13 cellular contexts compared by ENCODE assay signal in the genomic region with DNA sequence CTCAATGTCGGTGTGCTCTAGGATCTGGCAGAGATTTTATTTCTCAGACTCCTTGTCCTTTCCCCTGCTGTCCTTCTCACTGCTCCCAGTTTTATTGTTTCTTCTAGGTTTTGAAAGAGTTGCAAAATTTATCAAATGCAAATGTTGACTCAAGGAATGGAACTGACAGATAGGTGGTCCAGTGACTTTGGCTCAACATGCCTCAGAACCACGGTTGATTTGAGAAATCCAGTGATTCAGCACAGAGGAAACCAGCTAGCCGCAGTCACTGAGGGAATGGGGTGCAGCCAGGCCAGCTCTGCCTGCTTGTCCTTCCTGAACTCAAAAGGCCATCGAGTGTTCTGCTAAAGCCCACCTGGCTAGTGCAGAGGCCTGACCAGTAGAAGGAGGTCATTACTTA.
"Had no signal": no experiment of that assay in that cellular context is flagged by ENCODE, and none has a peak within 500 bp of the region (broad histone marks: within the 10 kb centered on the region; RNA-seq: fewer than 3 reads in every experiment).

No MANE protein-coding gene starts in this region.

- H3K9me3 ChIP-seq: upper lobe of right lung had no signal

- FAIRE-seq: endometrium, islet of Langerhans had no signal

- H3K4me1 ChIP-seq: upper lobe of right lung had no signal

- H3K27me3 ChIP-seq: foreskin keratinocyte, upper lobe of right lung had no signal

- DNase-seq: effector memory CD4-positive, alpha-beta T cell; foreskin keratinocyte; hippocampal formation; kidney glomerular epithelial cell; naive thymus-derived CD4-positive, alpha-beta T cell; nephron progenitor cell; right cardiac atrium; stimulated activated CD4-positive, alpha-beta T cell treated with anti-CD3 and anti-CD28 coated beads, Interleukin-2, amount 100 ng/mL, for 48 hours; stimulated activated naive CD4-positive, alpha-beta T cell treated with Interleukin-2 at 50 U/mL for 16 hours; upper lobe of right lung had no signal

- H3K36me3 ChIP-seq: upper lobe of right lung had no signal

- H3K4me2 ChIP-seq: smooth muscle cell had no signal

- H3K4me3 ChIP-seq: smooth muscle cell, upper lobe of right lung had no signal

- H3K27ac ChIP-seq: foreskin keratinocyte, upper lobe of right lung had no signal
